Comparison of ENCODE assay signal across 11 cellular contexts in genomic region chr10:14608381-14609001, GRCh38.
DNase-seq lines count a peak whose midpoint lies in the region; ATAC-seq and TF ChIP-seq lines count a peak whose summit lies in the region.
"Had no signal": no experiment of that assay in that cellular context is flagged by ENCODE, and none has a peak within 500 bp of the region (broad histone marks: within the 10 kb centered on the region; RNA-seq: fewer than 3 reads in every experiment).

No MANE protein-coding gene starts in this region.

- H3K4me1 ChIP-seq in OCI-LY1 (ENCODE audit: insufficient read depth, low read length, severe bottlenecking), result peaks cover 43% of the 10 kb centered on the region

- no peaks in the 10 kb centered on the region for H3K27me3 ChIP-seq in OCI-LY1 (ENCODE audit: insufficient read depth, low read length)
- H3K27me3 ChIP-seq: transverse colon had no signal

- H3K4me1 Mint-ChIP-seq in memory B cell, result peaks cover 39% of the 10 kb centered on the region

- CTCF ChIA-PET in HEK293T (lab: Yijun Ruan, JAX), result no interaction called here

- H2AFZ ChIP-seq in OCI-LY1 (ENCODE audit: low read length), result 0 out of 2 replicates have a peak overlapping the region, but pooled peaks have one; percentile 7

- H3K4me3 ChIP-seq in OCI-LY1 (ENCODE audit: low read depth, low read length, poor library complexity, severe bottlenecking), result peak overlapping the region; percentile 13
- H3K4me3 ChIP-seq: transverse colon had no signal

- DNase-seq in memory B cell (ENCODE audit: low spot score in 2 of 2) (peak; percentile 60 to 69), NCI-H748 (lab: John Stamatoyannopoulos, UW; ENCODE audit: unreplicated experiment) (no peak), HEK293T (ENCODE audit: extremely low spot score) (no peak)
- no peak for DNase-seq in stimulated activated CD4-positive, alpha-beta T cell treated with anti-CD3 and anti-CD28 coated beads, Interleukin-12 subunit alpha, Interleukin-12 subunit beta, amount 100 ng/mL, for 4 hours
- DNase-seq: activated CD8-positive, alpha-beta memory T cell treated with anti-CD3 and anti-CD28 coated beads for 24 hours; NCI-H69; transverse colon had no signal

- H3K9me3 Mint-ChIP-seq in memory B cell, result no peaks in the 10 kb centered on the region

- H4K20me1 ChIP-seq in OCI-LY1 (ENCODE audit: insufficient read depth, low read length), result no peaks in the 10 kb centered on the region

- H3K36me3 Mint-ChIP-seq in memory B cell, result peaks cover 3% of the 10 kb centered on the region

- POLR2A ChIA-PET in HEK293T (lab: Yijun Ruan, JAX), result interaction anchor here (1.2 kb wide), 1 partner anchor 350 kb away, joined by 3 read pairs; the partner anchor contains the start of gene MEIG1

- ATAC-seq in GM18517 (IDR thresholded peaks at IDR 0.05; ENCODE audit: unreplicated experiment), result peak; percentile 39
- ATAC-seq in HG02678 (IDR thresholded peaks at IDR 0.05; ENCODE audit: unreplicated experiment), result peak; percentile 43
- ATAC-seq in memory B cell (ENCODE audit: low read depth), result peak; percentile 75
- ATAC-seq in activated CD4-positive, CD25-positive, alpha-beta regulatory T cell treated with anti-CD3 and anti-CD28 coated beads, Interleukin-2, amount 50 U/mL, for 24 hours, result no peak

- no peak for TF ChIP-seq CTCF in OCI-LY1 (IDR thresholded peaks at IDR 0.05; ENCODE audit: low read length)

- H3K27ac Mint-ChIP-seq in memory B cell, result peak overlapping the region; percentile 78

- H3K9me3 ChIP-seq in OCI-LY1 (ENCODE audit: low read length), result no peaks in the 10 kb centered on the region
- H3K9me3 ChIP-seq: transverse colon had no signal

- peaks cover 2% of the 10 kb centered on the region for H3K79me2 ChIP-seq in OCI-LY1 (ENCODE audit: insufficient read depth, low read length)

- 0 out of 2 replicates have a peak, but pooled peaks cover under 1% of the 10 kb centered on the region for H3K36me3 ChIP-seq in OCI-LY1 (ENCODE audit: insufficient read depth, low read length)
- H3K36me3 ChIP-seq: transverse colon had no signal

- no peaks in the 10 kb centered on the region for H3K27me3 Mint-ChIP-seq in memory B cell

- H3K27ac ChIP-seq in OCI-LY1 (ENCODE audit: low read depth, low read length, poor library complexity, severe bottlenecking), result peak overlapping the region; percentile 86
- H3K27ac ChIP-seq: transverse colon had no signal

- no peaks in the 10 kb centered on the region for H3F3A ChIP-seq in OCI-LY1 (ENCODE audit: insufficient read depth, low read length)

- H3K4me2 ChIP-seq in OCI-LY1 (ENCODE audit: low read length), result peak overlapping the region; percentile 36

- no peaks in the 10 kb centered on the region for H3K9me2 ChIP-seq in OCI-LY1 (ENCODE audit: low read depth, low read length)

- peak overlapping the region; percentile 28; the same call in 1 of the 2 replicates for H3K9ac ChIP-seq in OCI-LY1 (ENCODE audit: low read length)

- H3K4me3 Mint-ChIP-seq in memory B cell, result peak overlapping the region; percentile 41

TF ChIP-seq in HEK293T, 16 proteins besides CTCF, POLR2A, EP300 and RAD21:
- TF ChIP-seq NFRKB (IDR thresholded peaks at IDR 0.05) (no peak), ZNF384 (IDR thresholded peaks at IDR 0.05) (no peak), SUZ12 (IDR thresholded peaks at IDR 0.05) (no peak), ELF4 (IDR thresholded peaks at IDR 0.05) (no peak), BHLHE40 (IDR thresholded peaks at IDR 0.05; ENCODE audit: borderline replicate concordance) (no peak), FOXM1 (IDR thresholded peaks at IDR 0.05; ENCODE audit: borderline replicate concordance) (no peak), FOXK2 (IDR thresholded peaks at IDR 0.05) (no peak), PKNOX1 (IDR thresholded peaks at IDR 0.05) (no peak), L3MBTL2 (conservative IDR thresholded peaks at IDR 0.05) (no peak), HDGF (IDR thresholded peaks at IDR 0.05; ENCODE audit: borderline replicate concordance) (no peak), ARNT (IDR thresholded peaks at IDR 0.05) (no peak), LEF1 (IDR thresholded peaks at IDR 0.05; ENCODE audit: borderline replicate concordance) (no peak), TARDBP (IDR thresholded peaks at IDR 0.05) (no peak), CTBP1 (IDR thresholded peaks at IDR 0.05; ENCODE audit: borderline replicate concordance) (no peak), FOXA1 (IDR thresholded peaks at IDR 0.05) (no peak), SP1 (IDR thresholded peaks at IDR 0.05) (no peak)

Comparison
In these comparisons a context has a peak if more than half of its experiments do, and no peak if none do; other contexts are left out.
1. ATAC-seq: peak in GM18517 (single experiment), HG02678 (single experiment) and memory B cell (single experiment); none in activated CD4-positive, CD25-positive, alpha-beta regulatory T cell treated with anti-CD3 and anti-CD28 coated beads, Interleukin-2, amount 50 U/mL, for 24 hours (0 of 2).
2. DNase-seq: peak in memory B cell (2 of 2); none in NCI-H748 (single experiment), HEK293T (single experiment) and stimulated activated CD4-positive, alpha-beta T cell treated with anti-CD3 and anti-CD28 coated beads, Interleukin-12 subunit alpha, Interleukin-12 subunit beta, amount 100 ng/mL, for 4 hours (single experiment).